ENCODE assay signal across 5 cellular contexts in genomic region chr3:23485922-23486321, GRCh38.
"Had no signal": no experiment of that assay in that cellular context is flagged by ENCODE, and none has a peak within 500 bp of the region (broad histone marks: within the 10 kb centered on the region; RNA-seq: fewer than 3 reads in every experiment).

No MANE protein-coding gene starts in this region.

- H3K4me3 Mint-ChIP-seq: GM23338, H9 had no signal

- DNase-seq: H9, HCEC 1CT had no signal

- H3K27ac Mint-ChIP-seq: GM23338 had no signal

- ATAC-seq: GM23338, HepG2 had no signal

- H3K4me3 ChIP-seq: GM23338 had no signal

- H3K27me3 Mint-ChIP-seq: IgD-negative memory B cell had no signal

- H2AFZ ChIP-seq: GM23338 had no signal

- H3K4me2 ChIP-seq: GM23338 had no signal
